ENCODE assay signal across 11 cellular contexts in the genomic region with DNA sequence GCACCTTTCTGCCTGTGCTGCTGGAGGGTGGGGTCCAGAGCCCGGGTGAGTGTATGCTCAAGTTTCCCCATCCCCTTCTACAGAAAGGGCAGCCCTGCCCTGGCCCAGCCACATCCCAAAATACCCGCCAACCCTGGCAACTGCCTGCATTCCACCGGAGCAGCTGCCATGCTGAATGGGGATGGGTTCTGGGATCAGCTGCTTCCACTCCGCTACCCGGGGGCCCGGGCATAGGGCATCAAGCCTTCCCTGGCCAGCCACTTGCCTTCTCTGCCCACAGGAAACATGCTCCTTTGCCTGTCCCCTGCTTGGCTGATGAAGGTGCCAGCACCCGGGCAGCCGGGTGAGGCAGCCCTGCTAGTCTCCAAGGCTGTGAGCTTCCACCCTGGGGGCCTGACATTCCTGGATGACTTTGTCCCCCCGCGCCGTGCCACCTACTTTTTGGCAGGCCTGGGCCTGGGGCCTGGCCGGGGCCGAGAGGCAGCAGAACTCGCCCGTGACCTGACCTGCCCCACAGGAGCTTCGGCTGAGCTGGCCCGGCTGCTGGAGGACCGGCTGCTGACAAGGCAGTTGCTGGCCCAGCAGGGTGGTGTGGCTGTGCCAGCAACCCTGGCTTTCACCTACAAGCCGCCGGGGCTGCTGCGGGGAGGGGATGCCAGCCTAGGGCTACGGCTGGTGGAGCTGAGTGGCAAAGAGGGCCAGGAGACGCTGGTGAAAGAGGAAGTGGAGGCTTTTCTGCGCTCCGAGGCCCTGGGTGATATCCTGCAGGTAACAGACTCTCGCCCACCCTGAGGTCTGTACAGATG. TPM values are rescaled to one million over a fixed set of nuclear protein-coding genes. Genes with fewer than 3 reads are reported as not detected.
DNase-seq lines count a peak whose midpoint lies in the region; ATAC-seq and TF ChIP-seq lines count a peak whose summit lies in the region.
"Had no signal": no experiment of that assay in that cellular context is flagged by ENCODE, and none has a peak within 500 bp of the region (broad histone marks: within the 10 kb centered on the region; RNA-seq: fewer than 3 reads in every experiment).

No MANE protein-coding gene starts in this region.

- H3K27ac Mint-ChIP-seq in CD8-positive, alpha-beta T cell, result peak overlapping the region; percentile 91
- peak overlapping the region; percentile 88 for H3K27ac Mint-ChIP-seq in activated naive CD8-positive, alpha-beta T cell treated with anti-CD3 and anti-CD28 coated beads, Interleukin-2, amount 10 ng/mL, durations not matched to agents 7 days and 5 days
- peak overlapping the region; percentile 86 to 100 (median 94) for H3K27ac Mint-ChIP-seq in naive thymus-derived CD8-positive, alpha-beta T cell

- H3K4me3 ChIP-seq in CD8-positive, alpha-beta T cell (ENCODE audit: low read depth, low read length), result peak overlapping the region; percentile 49

- H3K4me1 Mint-ChIP-seq in CD8-positive, alpha-beta T cell (ENCODE audit: low read depth), result peaks cover 48% of the 10 kb centered on the region
- H3K4me1 Mint-ChIP-seq in activated naive CD8-positive, alpha-beta T cell treated with anti-CD3 and anti-CD28 coated beads, Interleukin-2, amount 10 ng/mL, durations not matched to agents 7 days and 5 days, result peaks cover 41% of the 10 kb centered on the region
- peaks cover 21 to 72% (median 64%) of the 10 kb centered on the region in 4 donors for H3K4me1 Mint-ChIP-seq in naive thymus-derived CD8-positive, alpha-beta T cell

- H3K9me3 Mint-ChIP-seq in CD8-positive, alpha-beta T cell, result no peaks in the 10 kb centered on the region
- H3K9me3 Mint-ChIP-seq in activated naive CD8-positive, alpha-beta T cell treated with anti-CD3 and anti-CD28 coated beads, Interleukin-2, amount 10 ng/mL, durations not matched to agents 7 days and 5 days, result no peaks in the 10 kb centered on the region
- no peaks in the 10 kb centered on the region for H3K9me3 Mint-ChIP-seq in naive thymus-derived CD8-positive, alpha-beta T cell

- H3K9me3 ChIP-seq in CD8-positive, alpha-beta T cell (ENCODE audit: low read length), result no peaks in the 10 kb centered on the region

- CTCF ChIA-PET in CD8-positive, alpha-beta T cell (lab: Charles Lee), result interaction anchor here (0.5 to 6.0 kb wide), 11 partner anchors 8 to 87 kb away, joined by 3 to 62 read pairs (median 5); partner anchors contain the start of genes PITPNM1, PPP1CA, PTPRCAP and RAD9A

- ATAC-seq in CD8-positive, alpha-beta T cell, result peak; percentile 7
- no peak for ATAC-seq in activated naive CD8-positive, alpha-beta T cell treated with anti-CD3 and anti-CD28 coated beads, Interleukin-2, amount 10 ng/mL, durations not matched to agents 7 days and 5 days (ENCODE audit: low read depth)
- peak; percentile 12 to 19 for ATAC-seq in naive thymus-derived CD8-positive, alpha-beta T cell

- no peak for TF ChIP-seq CTCF in CD8-positive, alpha-beta T cell (IDR thresholded peaks at IDR 0.05)

- peaks cover 65% of the 10 kb centered on the region for H3K4me1 ChIP-seq in CD8-positive, alpha-beta T cell (ENCODE audit: insufficient read depth, low read length)

- intact Hi-C loops in CD8-positive, alpha-beta T cell (cut with DNase I, micrococcal nuclease), result no loop called here

- peaks cover 5% of the 10 kb centered on the region for H3K36me3 Mint-ChIP-seq in CD8-positive, alpha-beta T cell
- no peaks in the 10 kb centered on the region for H3K36me3 Mint-ChIP-seq in activated naive CD8-positive, alpha-beta T cell treated with anti-CD3 and anti-CD28 coated beads, Interleukin-2, amount 10 ng/mL, durations not matched to agents 7 days and 5 days
- peaks cover 0 to 2% (median 0%) of the 10 kb centered on the region in 3 donors for H3K36me3 Mint-ChIP-seq in naive thymus-derived CD8-positive, alpha-beta T cell
- H3K36me3 Mint-ChIP-seq: brain had no signal

- H3K4me3 Mint-ChIP-seq in CD8-positive, alpha-beta T cell, result peak overlapping the region; percentile 86
- peak overlapping the region; percentile 84 for H3K4me3 Mint-ChIP-seq in activated naive CD8-positive, alpha-beta T cell treated with anti-CD3 and anti-CD28 coated beads, Interleukin-2, amount 10 ng/mL, durations not matched to agents 7 days and 5 days
- peak overlapping the region; percentile 76 to 94 (median 86) for H3K4me3 Mint-ChIP-seq in naive thymus-derived CD8-positive, alpha-beta T cell

- peak overlapping the region; percentile 55 for H3K27ac ChIP-seq in CD8-positive, alpha-beta T cell (ENCODE audit: low read depth, low read length)

- no peaks in the 10 kb centered on the region for H3K27me3 Mint-ChIP-seq in CD8-positive, alpha-beta T cell (ENCODE audit: low read depth)
- no peaks in the 10 kb centered on the region for H3K27me3 Mint-ChIP-seq in activated naive CD8-positive, alpha-beta T cell treated with anti-CD3 and anti-CD28 coated beads, Interleukin-2, amount 10 ng/mL, durations not matched to agents 7 days and 5 days
- H3K27me3 Mint-ChIP-seq in naive thymus-derived CD8-positive, alpha-beta T cell, result no peaks in the 10 kb centered on the region

- peak in 4 of 7 experiments; percentile 55 to 79 (median 66) for DNase-seq in CD8-positive, alpha-beta T cell
- DNase-seq in Kasumi-1 (lab: John Stamatoyannopoulos, UW), result peak; percentile 19 to 41
- DNase-seq in activated naive CD8-positive, alpha-beta T cell treated with anti-CD3 and anti-CD28 coated beads, Interleukin-2, amount 10 ng/mL, durations not matched to agents 7 days and 5 days, result peak; percentile 65
- peak in 7 of 10 donors; percentile 49 to 83 (median 65) for DNase-seq in naive thymus-derived CD8-positive, alpha-beta T cell
- DNase-seq in NCI-H2171 treated with DMSO at 0.1 percent for 48 hours (lab: John Stamatoyannopoulos, UW), result no peak
- DNase-seq in NCI-H524 (lab: John Stamatoyannopoulos, UW), result no peak
- DNase-seq in amniotic stem cell (lab: John Stamatoyannopoulos, UW), result no peak
- DNase-seq in hepatic stellate cell (ENCODE audit: low spot score), result no peak
- DNase-seq: H7 had no signal

- POLR2A ChIA-PET in CD8-positive, alpha-beta T cell (lab: Charles Lee), result interaction anchor here (0.7 to 13.5 kb wide), 12 partner anchors 11 to 146 kb away, joined by 3 to 317 read pairs (median 6); partner anchors contain the start of genes AIP, PITPNM1, PPP1CA and PTPRCAP
- POLR2A ChIA-PET in activated naive CD8-positive, alpha-beta T cell treated with anti-CD3 and anti-CD28 coated beads, Interleukin-2, amount 10 ng/mL, durations not matched to agents 7 days and 5 days (lab: Charles Lee), result interaction anchor here (0.7 to 16.1 kb wide), 11 partner anchors 11 to 87 kb away, joined by 3 to 412 read pairs (median 10); partner anchors contain the start of genes AIP, GPR152, PITPNM1 and PPP1CA
- POLR2A ChIA-PET in naive thymus-derived CD8-positive, alpha-beta T cell (lab: Charles Lee), result interaction anchor here (0.9 to 31.8 kb wide), 24 partner anchors 7 to 802 kb away, joined by 3 to 2390 read pairs (median 6); partner anchors contain the start of genes AIP, ANKRD13D, CLCF1 and CORO1B

- no peaks in the 10 kb centered on the region for H3K36me3 ChIP-seq in CD8-positive, alpha-beta T cell (ENCODE audit: insufficient read depth, low read length)

- no peaks in the 10 kb centered on the region for H3K27me3 ChIP-seq in CD8-positive, alpha-beta T cell (ENCODE audit: insufficient read depth, low read length)

RNA-seq across cellular contexts. Expression of gene CARNS1, which starts 3.2 kb away (rescaled TPM):
- 10 to 100 TPM; 11.2 to 12.1 TPM for total RNA-seq in CD8-positive, alpha-beta T cell
- 1 to 10 TPM; 5.5 to 5.6 TPM for total RNA-seq in activated naive CD8-positive, alpha-beta T cell treated with anti-CD3 and anti-CD28 coated beads, Interleukin-2, amount 10 ng/mL, durations not matched to agents 7 days and 5 days
- 10 to 100 TPM; 18.5 to 21.2 TPM for total RNA-seq in naive thymus-derived CD8-positive, alpha-beta T cell
- 1 to 10 TPM; 2.2 to 3.7 (median 2.3) TPM for polyA plus RNA-seq in naive thymus-derived CD8-positive, alpha-beta T cell

RNA-seq across cellular contexts. Expression of gene RPS6KB2, which starts 9.6 kb away (rescaled TPM):
- 10 to 100 TPM; 71.8 to 76.2 TPM for total RNA-seq in CD8-positive, alpha-beta T cell
- 10 to 100 TPM; 69.0 to 71.4 TPM for total RNA-seq in activated naive CD8-positive, alpha-beta T cell treated with anti-CD3 and anti-CD28 coated beads, Interleukin-2, amount 10 ng/mL, durations not matched to agents 7 days and 5 days
- 10 to 100 TPM; 80.9 to 82.8 TPM for total RNA-seq in naive thymus-derived CD8-positive, alpha-beta T cell
- 10 to 100 TPM; 41.9 to 45.9 (median 43.2) TPM for polyA plus RNA-seq in naive thymus-derived CD8-positive, alpha-beta T cell

RNA-seq across cellular contexts. Expression of gene TBC1D10C, which starts 14.8 kb away (rescaled TPM):
- total RNA-seq in CD8-positive, alpha-beta T cell, result 100 to 1,000 TPM; 197 to 201 TPM
- 100 to 1,000 TPM; 359 to 367 TPM for total RNA-seq in activated naive CD8-positive, alpha-beta T cell treated with anti-CD3 and anti-CD28 coated beads, Interleukin-2, amount 10 ng/mL, durations not matched to agents 7 days and 5 days
- 100 to 1,000 TPM; 403 to 419 TPM for total RNA-seq in naive thymus-derived CD8-positive, alpha-beta T cell
- 100 to 1,000 TPM; 231 to 307 (median 251) TPM for polyA plus RNA-seq in naive thymus-derived CD8-positive, alpha-beta T cell
- total RNA-seq: renal cortical epithelial cell had no signal

RNA-seq across cellular contexts. Expression of gene PPP1CA, which starts 17.0 kb away (rescaled TPM):
- total RNA-seq in CD8-positive, alpha-beta T cell, result 10 to 100 TPM; 40.5 to 42.2 TPM
- 100 to 1,000 TPM; 290 to 311 TPM for total RNA-seq in activated naive CD8-positive, alpha-beta T cell treated with anti-CD3 and anti-CD28 coated beads, Interleukin-2, amount 10 ng/mL, durations not matched to agents 7 days and 5 days
- total RNA-seq in naive thymus-derived CD8-positive, alpha-beta T cell, result 100 to 1,000 TPM; 141 to 146 TPM
- 100 to 1,000 TPM; 357 to 518 (median 403) TPM for polyA plus RNA-seq in naive thymus-derived CD8-positive, alpha-beta T cell

RNA-seq across cellular contexts. Expression of gene PTPRCAP, which starts 18.8 kb away (rescaled TPM):
- 100 to 1,000 TPM; 138 to 144 TPM for total RNA-seq in CD8-positive, alpha-beta T cell
- total RNA-seq in activated naive CD8-positive, alpha-beta T cell treated with anti-CD3 and anti-CD28 coated beads, Interleukin-2, amount 10 ng/mL, durations not matched to agents 7 days and 5 days, result 100 to 1,000 TPM; 351 to 371 TPM
- total RNA-seq in naive thymus-derived CD8-positive, alpha-beta T cell, result 100 to 1,000 TPM; 212 to 215 TPM
- polyA plus RNA-seq in naive thymus-derived CD8-positive, alpha-beta T cell, result 100 to 1,000 TPM; 647 to 717 (median 686) TPM

Comparison
In these comparisons a context has a peak if more than half of its experiments do, and no peak if none do; other contexts are left out.
1. DNase-seq: peak in CD8-positive, alpha-beta T cell (4 of 7), Kasumi-1 (2 of 2), activated naive CD8-positive, alpha-beta T cell treated with anti-CD3 and anti-CD28 coated beads, Interleukin-2, amount 10 ng/mL, durations not matched to agents 7 days and 5 days (single experiment) and naive thymus-derived CD8-positive, alpha-beta T cell (7 of 10); none in NCI-H2171 treated with DMSO at 0.1 percent for 48 hours (single experiment), NCI-H524 (0 of 2), amniotic stem cell (single experiment) and hepatic stellate cell (single experiment).
2. Peak in every context shown above with its lines, with median percentiles within 50 percentile points of each other: H3K27ac Mint-ChIP-seq and H3K4me3 Mint-ChIP-seq.